Comparison of ENCODE assay signal across 1 cellular context in genomic region chr3:27368831-27369607, GRCh38.
TF ChIP-seq lines count a peak whose summit lies in the region.

TSS of gene NEK10 (minus strand) at chr3:27369383. CDS start at chr3:27352882, 16,501 bp downstream.

TF ChIP-seq in K562, 482 proteins besides CTCF, POLR2A, EP300 and RAD21 (continued from another document and continues in another):
- TF ChIP-seq ILF3 (IDR thresholded peaks at IDR 0.05; ENCODE audit: borderline replicate concordance), result no peak
- no peak for TF ChIP-seq HDAC6 (IDR thresholded peaks at IDR 0.05; ENCODE audit: low read depth, low read length)
- 0 out of 4 replicates have a peak, but pooled peaks of 1 of the 2 experiments have one; percentile 21 for TF ChIP-seq SIX5 (IDR thresholded peaks at IDR 0.05; ENCODE audit: borderline replicate concordance in 1 of 2, insufficient read depth in 1 of 2, low read depth in 1 of 2, low read length in 2 of 2)
- peak; percentile 43 for TF ChIP-seq NFYB (IDR thresholded peaks at IDR 0.05; ENCODE audit: extremely low read depth, insufficient read length)
- no peak for TF ChIP-seq ZBTB12 (CRISPR knock-in tag; IDR thresholded peaks at IDR 0.05)
- peak in 1 of 2 experiments; percentile 63; a peak in 1 of 4 replicates for TF ChIP-seq HDAC1 (IDR thresholded peaks at IDR 0.05)
- no peak for TF ChIP-seq SMARCA5 (IDR thresholded peaks at IDR 0.05)
- no peak for TF ChIP-seq CBFB (CRISPR knock-in tag; IDR thresholded peaks at IDR 0.05)
- TF ChIP-seq ARID3B (CRISPR knock-in tag; IDR thresholded peaks at IDR 0.05; ENCODE audit: borderline replicate concordance), result no peak
- TF ChIP-seq GTF2E2 (tag; IDR thresholded peaks at IDR 0.05), result no peak
- no peak for TF ChIP-seq PHB2 (IDR thresholded peaks at IDR 0.05; ENCODE audit: low read depth)
- no peak for TF ChIP-seq COPS2 (conservative IDR thresholded peaks at IDR 0.05)
- no peak for TF ChIP-seq SRSF7 (optimal IDR thresholded peaks at IDR 0.05; ENCODE audit: low read depth, low read length)
- no peak for TF ChIP-seq PHF21A (IDR thresholded peaks at IDR 0.05; ENCODE audit: borderline replicate concordance, low read depth)
- TF ChIP-seq KDM2B (CRISPR knock-in tag; IDR thresholded peaks at IDR 0.05), result no peak
- no peak for TF ChIP-seq HDGF (IDR thresholded peaks at IDR 0.05)
- TF ChIP-seq ZNF717 (CRISPR knock-in tag; IDR thresholded peaks at IDR 0.05), result no peak
- no peak for TF ChIP-seq STAT5B (CRISPR knock-in tag; IDR thresholded peaks at IDR 0.05)
- TF ChIP-seq POLR2G (IDR thresholded peaks at IDR 0.05; ENCODE audit: low read depth, low read length), result peak; percentile 45; the same call in 1 of the 2 replicates
- TF ChIP-seq MYNN (IDR thresholded peaks at IDR 0.05), result no peak
- no peak for TF ChIP-seq MYNN (CRISPR knock-in tag; IDR thresholded peaks at IDR 0.05)
- no peak for TF ChIP-seq GTF2A2 (tag; IDR thresholded peaks at IDR 0.05)
- no peak for TF ChIP-seq TSC22D4 (tag; IDR thresholded peaks at IDR 0.05)
- TF ChIP-seq ZNF778 (CRISPR knock-in tag; IDR thresholded peaks at IDR 0.05), result no peak
- TF ChIP-seq ZNF174 (CRISPR knock-in tag; IDR thresholded peaks at IDR 0.05), result no peak
- TF ChIP-seq TGIF2 (CRISPR knock-in tag; IDR thresholded peaks at IDR 0.05), result no peak
- no peak for TF ChIP-seq ETS2 (tag; IDR thresholded peaks at IDR 0.05; ENCODE audit: borderline replicate concordance, poor library complexity, severe bottlenecking)
- TF ChIP-seq MXI1 (IDR thresholded peaks at IDR 0.05; ENCODE audit: low read depth, low read length), result peak; percentile 81
- TF ChIP-seq HEY1 (CRISPR knock-in tag; IDR thresholded peaks at IDR 0.05; ENCODE audit: borderline replicate concordance), result no peak
- TF ChIP-seq USF1 (CRISPR knock-in tag; IDR thresholded peaks at IDR 0.05), result peak; percentile 60
- TF ChIP-seq MXD1 (CRISPR knock-in tag; IDR thresholded peaks at IDR 0.05; ENCODE audit: borderline replicate concordance, poor library complexity, severe bottlenecking), result no peak
- TF ChIP-seq ZNF239 (CRISPR knock-in tag; IDR thresholded peaks at IDR 0.05), result no peak
- peak; percentile 75 for TF ChIP-seq FOS (IDR thresholded peaks at IDR 0.05; ENCODE audit: extremely low read depth, insufficient read length)
- no peak for TF ChIP-seq FOSL1 (tag; conservative IDR thresholded peaks at IDR 0.05)
- TF ChIP-seq ZNF263 (CRISPR knock-in tag; IDR thresholded peaks at IDR 0.05; ENCODE audit: borderline replicate concordance), result no peak
- TF ChIP-seq HBP1 (CRISPR knock-in tag; IDR thresholded peaks at IDR 0.05), result no peak
- no peak for TF ChIP-seq ZNF347 (CRISPR knock-in tag; IDR thresholded peaks at IDR 0.05; ENCODE audit: low read depth)
- no peak for TF ChIP-seq ZNF354B (CRISPR knock-in tag; IDR thresholded peaks at IDR 0.05)
- no peak for TF ChIP-seq PRMT5 (CRISPR knock-in tag; IDR thresholded peaks at IDR 0.05)
- peak; percentile 93 for TF ChIP-seq TFAP4 (CRISPR knock-in tag; IDR thresholded peaks at IDR 0.05; ENCODE audit: borderline replicate concordance)
- no peak for TF ChIP-seq KLF10 (CRISPR knock-in tag; IDR thresholded peaks at IDR 0.05)
- TF ChIP-seq ZNF561 (CRISPR knock-in tag; conservative IDR thresholded peaks at IDR 0.05), result no peak
- peak; percentile 85; the same call in 1 of the 2 replicates for TF ChIP-seq MBD2 (IDR thresholded peaks at IDR 0.05; ENCODE audit: borderline replicate concordance, low read depth)
- no peak for TF ChIP-seq ZMIZ1 (IDR thresholded peaks at IDR 0.05; ENCODE audit: low read depth in 2 of 2, low read length in 2 of 2)
- peak; percentile 74 for TF ChIP-seq RBM25 (IDR thresholded peaks at IDR 0.05; ENCODE audit: low read depth, low read length, severe bottlenecking)
- TF ChIP-seq SIN3A (IDR thresholded peaks at IDR 0.05; ENCODE audit: borderline replicate concordance in 2 of 2, control insufficient read depth in 1 of 2, low read depth in 2 of 2, low read length in 2 of 2), result peak; percentile 61 to 62; a peak in 2 of 4 replicates
- no peak for TF ChIP-seq SETDB1 (IDR thresholded peaks at IDR 0.05; ENCODE audit: low read length)
- no peak for TF ChIP-seq MAFK (IDR thresholded peaks at IDR 0.05; ENCODE audit: low read length)
- TF ChIP-seq RBM22 (IDR thresholded peaks at IDR 0.05; ENCODE audit: low read depth, low read length, poor library complexity, severe bottlenecking), result peak; percentile 95
- TF ChIP-seq ZKSCAN8 (CRISPR knock-in tag; IDR thresholded peaks at IDR 0.05), result no peak
- no peak for TF ChIP-seq ZNF280A (IDR thresholded peaks at IDR 0.05; ENCODE audit: low read depth, partially characterized antibody)
- no peak for TF ChIP-seq GATA2 (CRISPR knock-in tag; IDR thresholded peaks at IDR 0.05)
- TF ChIP-seq NKRF (IDR thresholded peaks at IDR 0.05; ENCODE audit: borderline replicate concordance), result peak; percentile 42; the same call in 1 of the 2 replicates
- TF ChIP-seq STAG1 (CRISPR knock-in tag; IDR thresholded peaks at IDR 0.05; ENCODE audit: borderline replicate concordance), result no peak
- TF ChIP-seq CXXC5 (CRISPR knock-in tag; IDR thresholded peaks at IDR 0.05), result peak; percentile 65
- TF ChIP-seq JUND (IDR thresholded peaks at IDR 0.05; ENCODE audit: borderline replicate concordance, low read depth, low read length), result no peak
- no peak for TF ChIP-seq JUND (tag; IDR thresholded peaks at IDR 0.05; ENCODE audit: borderline replicate concordance, low read depth, low read length)
- no peak for TF ChIP-seq ZBTB2 (IDR thresholded peaks at IDR 0.05)
- no peak for TF ChIP-seq ERF (CRISPR knock-in tag; IDR thresholded peaks at IDR 0.05)
- no peak for TF ChIP-seq DNMT1 (IDR thresholded peaks at IDR 0.05)
